In the genomic region with DNA sequence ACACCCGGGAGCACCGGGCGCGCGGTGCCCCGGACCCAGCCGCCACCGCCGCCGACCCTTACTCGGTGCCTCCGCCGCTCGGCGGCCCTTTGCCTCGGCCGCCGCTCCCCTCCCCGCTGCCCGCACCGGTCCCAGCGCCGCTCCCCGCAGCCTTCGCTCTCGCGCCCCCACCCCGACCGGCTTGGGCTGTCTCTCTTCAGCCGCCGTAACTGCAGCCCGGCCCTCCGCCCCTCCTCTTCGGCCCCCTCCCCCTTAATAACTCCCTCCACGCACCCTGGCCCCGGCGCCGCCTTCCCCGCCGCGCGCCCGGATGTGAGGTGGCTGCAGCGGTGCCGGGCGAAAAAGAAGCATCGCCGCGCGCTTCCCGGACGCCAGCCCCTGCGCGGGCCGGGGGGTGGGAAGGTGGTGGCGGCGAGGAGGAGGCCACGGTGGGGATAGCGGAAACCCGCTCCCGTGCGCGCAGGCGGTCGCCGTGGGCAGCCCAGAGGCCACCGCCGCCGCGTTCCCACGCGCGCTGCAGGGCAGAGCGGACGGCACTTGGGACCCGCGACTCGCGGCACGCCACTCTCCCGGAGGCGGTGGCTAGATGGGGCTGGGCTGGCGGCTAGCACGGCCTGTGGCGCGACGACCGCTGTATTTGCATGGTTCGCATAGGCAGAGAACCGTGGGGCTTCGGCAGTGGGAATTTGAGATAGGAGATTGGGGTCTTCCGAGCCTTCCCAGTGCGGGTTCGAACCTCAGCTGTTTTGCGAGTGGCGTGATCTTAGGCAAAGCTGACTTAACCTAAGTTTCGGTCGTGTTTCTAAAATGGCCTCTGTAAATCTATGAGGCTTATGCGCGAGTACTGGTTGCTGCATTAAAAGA, we compare ENCODE assay signal across 8 cellular contexts. TPM values are rescaled to one million over a fixed set of nuclear protein-coding genes. Genes with fewer than 3 reads are reported as not detected.
DNase-seq lines count a peak whose midpoint lies in the region; ATAC-seq and TF ChIP-seq lines count a peak whose summit lies in the region.

A gene with protein sequence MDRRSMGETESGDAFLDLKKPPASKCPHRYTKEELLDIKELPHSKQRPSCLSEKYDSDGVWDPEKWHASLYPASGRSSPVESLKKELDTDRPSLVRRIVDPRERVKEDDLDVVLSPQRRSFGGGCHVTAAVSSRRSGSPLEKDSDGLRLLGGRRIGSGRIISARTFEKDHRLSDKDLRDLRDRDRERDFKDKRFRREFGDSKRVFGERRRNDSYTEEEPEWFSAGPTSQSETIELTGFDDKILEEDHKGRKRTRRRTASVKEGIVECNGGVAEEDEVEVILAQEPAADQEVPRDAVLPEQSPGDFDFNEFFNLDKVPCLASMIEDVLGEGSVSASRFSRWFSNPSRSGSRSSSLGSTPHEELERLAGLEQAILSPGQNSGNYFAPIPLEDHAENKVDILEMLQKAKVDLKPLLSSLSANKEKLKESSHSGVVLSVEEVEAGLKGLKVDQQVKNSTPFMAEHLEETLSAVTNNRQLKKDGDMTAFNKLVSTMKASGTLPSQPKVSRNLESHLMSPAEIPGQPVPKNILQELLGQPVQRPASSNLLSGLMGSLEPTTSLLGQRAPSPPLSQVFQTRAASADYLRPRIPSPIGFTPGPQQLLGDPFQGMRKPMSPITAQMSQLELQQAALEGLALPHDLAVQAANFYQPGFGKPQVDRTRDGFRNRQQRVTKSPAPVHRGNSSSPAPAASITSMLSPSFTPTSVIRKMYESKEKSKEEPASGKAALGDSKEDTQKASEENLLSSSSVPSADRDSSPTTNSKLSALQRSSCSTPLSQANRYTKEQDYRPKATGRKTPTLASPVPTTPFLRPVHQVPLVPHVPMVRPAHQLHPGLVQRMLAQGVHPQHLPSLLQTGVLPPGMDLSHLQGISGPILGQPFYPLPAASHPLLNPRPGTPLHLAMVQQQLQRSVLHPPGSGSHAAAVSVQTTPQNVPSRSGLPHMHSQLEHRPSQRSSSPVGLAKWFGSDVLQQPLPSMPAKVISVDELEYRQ (minus strand): TSS at position 211 of the 864 bp plus-strand sequence. CDS start 1,124 bp downstream, outside the sequence.

- ATAC-seq in GM18868 (IDR thresholded peaks at IDR 0.05; ENCODE audit: unreplicated experiment) (peak; percentile 39), HG03196 (IDR thresholded peaks at IDR 0.05; ENCODE audit: unreplicated experiment) (peak; percentile 40)

- no peaks in the 10 kb centered on the region for H3K27me3 Mint-ChIP-seq in activated CD4-positive, alpha-beta memory T cell treated with anti-CD3 and anti-CD28 coated beads for 36 hours

- peaks cover 54% of the 10 kb centered on the region for H3K4me1 Mint-ChIP-seq in activated CD4-positive, alpha-beta memory T cell treated with anti-CD3 and anti-CD28 coated beads for 36 hours (ENCODE audit: low read depth)

- peak within 1 kb of the TSS; percentile 99 for H3K27ac Mint-ChIP-seq in activated CD4-positive, alpha-beta memory T cell treated with anti-CD3 and anti-CD28 coated beads for 36 hours

- H3K9me3 Mint-ChIP-seq in activated CD4-positive, alpha-beta memory T cell treated with anti-CD3 and anti-CD28 coated beads for 36 hours = no peaks in the 10 kb centered on the region

- peaks cover 35% of the 10 kb centered on the region for H3K36me3 Mint-ChIP-seq in activated CD4-positive, alpha-beta memory T cell treated with anti-CD3 and anti-CD28 coated beads for 36 hours

- CTCF ChIA-PET in activated CD4-positive, alpha-beta memory T cell treated with anti-CD3 and anti-CD28 coated beads for 36 hours (lab: Charles Lee) = interaction anchor here (0.8 to 1.8 kb wide), 4 partner anchors 11 to 72 kb away, joined by 4 to 10 read pairs (median 6); no protein-coding TSS in a partner anchor

- DNase-seq in ACHN = peak; percentile 78
- peak; percentile 81 for DNase-seq in NCI-H748 (lab: John Stamatoyannopoulos, UW; ENCODE audit: unreplicated experiment)
- peak; percentile 90 for DNase-seq in activated CD4-positive, alpha-beta memory T cell treated with anti-CD3 and anti-CD28 coated beads for 36 hours
- peak; percentile 68 to 92 for DNase-seq in dermis microvascular lymphatic vessel endothelial cell (ENCODE audit: low read depth in 2 of 2)
- DNase-seq in lower leg skin (ENCODE audit: low spot score in 2 of 2) = peak; percentile 77 to 96
- DNase-seq in stimulated activated CD4-positive, alpha-beta T cell treated with anti-CD3 and anti-CD28 coated beads, Interleukin-4, amount 100 ng/mL, for 24 hours = peak; percentile 85

- POLR2A ChIA-PET in activated CD4-positive, alpha-beta memory T cell treated with anti-CD3 and anti-CD28 coated beads for 36 hours (lab: Charles Lee) = interaction anchor here (1.0 to 4.5 kb wide), 4 partner anchors 36 to 144 kb away, joined by 3 to 31 read pairs (median 5); a partner anchor contains a TSS

- H3K4me3 Mint-ChIP-seq in activated CD4-positive, alpha-beta memory T cell treated with anti-CD3 and anti-CD28 coated beads for 36 hours = peak within 1 kb of the TSS; percentile 98

- peak in 1 of 3 donors; percentile 7 for TF ChIP-seq CTCF in lower leg skin (IDR thresholded peaks at IDR 0.05)

- H3K4me3 ChIP-seq in lower leg skin (ENCODE audit: low read depth, poor library complexity, severe bottlenecking) = peak within 1 kb of the TSS; percentile 86

- in situ Hi-C loops in ACHN (cut with HindIII; ENCODE audit: low pct_ligation_motif_present, low pct_unique_long_range_greater_than_20kb, low sequenced_read_pairs) = no loop called here

- WGBS in lower leg skin, 2 donors = 0 to 1% methylated on average over 53 to 80 of the region's 100 CpGs

- intact Hi-C loops in activated CD4-positive, alpha-beta memory T cell treated with anti-CD3 and anti-CD28 coated beads for 36 hours (cut with micrococcal nuclease) = loop anchor here (1.0 to 5.0 kb wide), 5 partner anchors 7 to 262 kb away; a partner anchor contains a TSS
- intact Hi-C loops in lower leg skin (cut with DNase I; ENCODE audit: low total_unique reads) = loop anchor here (10.0 kb wide), 1 partner anchor 145 kb away; a partner anchor contains a TSS

- no peak for TF ChIP-seq POLR2A in lower leg skin (IDR thresholded peaks at IDR 0.05)

RNA-seq across cellular contexts. Expression of the gene that starts here (rescaled TPM):
- 10 to 100 TPM; 39.7 to 43.2 TPM for total RNA-seq in activated CD4-positive, alpha-beta memory T cell treated with anti-CD3 and anti-CD28 coated beads for 36 hours
- 8.6 and 12.5 TPM in 2 replicates for total RNA-seq in dermis microvascular lymphatic vessel endothelial cell
- total RNA-seq in lower leg skin = 10 to 100 TPM; 14.7 to 20.8 (median 16.9) TPM

Comparison
In these comparisons a context has a peak if more than half of its experiments do, and no peak if none do; other contexts are left out.
1. Peak in every context shown above with its lines: DNase-seq, ATAC-seq and H3K4me3 ChIP-seq.